Comparison of ENCODE assay signal across 8 cellular contexts in genomic region chr2:70125498-70125898, GRCh38. TPM values are rescaled to one million over a fixed set of nuclear protein-coding genes. Genes with fewer than 3 reads are reported as not detected.
DNase-seq lines count a peak whose midpoint lies in the region; ATAC-seq, FAIRE-seq and TF ChIP-seq lines count a peak whose summit lies in the region.

No MANE protein-coding gene starts in this region.

- no peak for ATAC-seq in HG03457 (IDR thresholded peaks at IDR 0.05; ENCODE audit: unreplicated experiment)

- no peaks in the 10 kb centered on the region for H3K27me3 ChIP-seq in GM06990 (replicated peaks; ENCODE audit: control insufficient read depth, insufficient read depth, low read length)
- H3K27me3 ChIP-seq in esophagus squamous epithelium: no peaks in the 10 kb centered on the region

- peak overlapping the region; percentile 52 for H3K4me3 ChIP-seq in GM06990 (replicated peaks; ENCODE audit: low read depth, low read length)
- peak overlapping the region; percentile 92 for H3K4me3 ChIP-seq in SK-N-MC
- H3K4me3 ChIP-seq in esophagus squamous epithelium: peak overlapping the region; percentile 41 to 72 (median 66)
- peak overlapping the region; percentile 41 for H3K4me3 ChIP-seq in retinal pigment epithelial cell (ENCODE audit: low read length)

- DNase-seq in GM06990 (ENCODE audit: extremely low read depth, insufficient read length) (no peak), SK-N-MC (ENCODE audit: low read depth, low spot score) (no peak), esophagus squamous epithelium (lab: John Stamatoyannopoulos, UW) (no peak), retinal pigment epithelial cell (ENCODE audit: low read depth) (no peak), NCI-H510A (lab: John Stamatoyannopoulos, UW) (no peak), HTR-8/SVneo (ENCODE audit: insufficient read length, low spot score) (no peak)
- DNase-seq in activated CD4-positive, CD25-positive, alpha-beta regulatory T cell (lab: John Stamatoyannopoulos, UW): no peak

- peak overlapping the region; percentile 98; the same call in 1 of the 2 replicates for H3K27ac ChIP-seq in SK-N-MC
- peak overlapping the region; percentile 90 to 99 (median 96) for H3K27ac ChIP-seq in esophagus squamous epithelium

- peak overlapping the region; percentile 95 for H3K9ac ChIP-seq in SK-N-MC (ENCODE audit: insufficient read length)

- intact Hi-C loops in esophagus squamous epithelium (cut with DNase I): no loop called here

- peaks cover 11 to 50% (median 13%) of the 10 kb centered on the region in 3 donors for H3K4me1 ChIP-seq in esophagus squamous epithelium

- TF ChIP-seq POLR2A in esophagus squamous epithelium (IDR thresholded peaks at IDR 0.05): no peak

- 60 to 67% methylated on average over 13 of the region's 13 CpGs for WGBS in esophagus squamous epithelium, 2 donors

- H3K9me3 ChIP-seq in SK-N-MC (ENCODE audit: low read depth, low read length) (no peaks in the 10 kb centered on the region), esophagus squamous epithelium (no peaks in the 10 kb centered on the region)

- no peaks in the 10 kb centered on the region for H3K36me3 ChIP-seq in GM06990 (ENCODE audit: control insufficient read depth, insufficient read depth, low read length)
- H3K36me3 ChIP-seq in SK-N-MC (ENCODE audit: insufficient read depth, low read length): no peaks in the 10 kb centered on the region
- no peaks in the 10 kb centered on the region for H3K36me3 ChIP-seq in esophagus squamous epithelium

- TF ChIP-seq CTCF in GM06990 (IDR thresholded peaks at IDR 0.05; ENCODE audit: insufficient read depth, low read length, poor library complexity, severe bottlenecking) (no peak), esophagus squamous epithelium (IDR thresholded peaks at IDR 0.05) (no peak), retinal pigment epithelial cell (conservative IDR thresholded peaks at IDR 0.05; ENCODE audit: low read depth, low read length) (no peak)

- FAIRE-seq in HTR-8/SVneo (lab: Jason Lieb, UNC): no peak

RNA-seq across cellular contexts. Expression of gene PCBP1, which starts 38.2 kb away (rescaled TPM):
- total RNA-seq in esophagus squamous epithelium: 100 to 1,000 TPM in 3 of 4 donors, 10 to 100 TPM in 1; 96.8 to 205 (median 177) TPM

Comparison
In these comparisons a context has a peak if more than half of its experiments do, and no peak if none do; other contexts are left out.
1. H3K4me3 ChIP-seq: peak in every context shown above with its lines; median percentile 92 in SK-N-MC; 66 in esophagus squamous epithelium; 52 in GM06990; 41 in retinal pigment epithelial cell.